8 cellular contexts compared by ENCODE assay signal in the genomic region with DNA sequence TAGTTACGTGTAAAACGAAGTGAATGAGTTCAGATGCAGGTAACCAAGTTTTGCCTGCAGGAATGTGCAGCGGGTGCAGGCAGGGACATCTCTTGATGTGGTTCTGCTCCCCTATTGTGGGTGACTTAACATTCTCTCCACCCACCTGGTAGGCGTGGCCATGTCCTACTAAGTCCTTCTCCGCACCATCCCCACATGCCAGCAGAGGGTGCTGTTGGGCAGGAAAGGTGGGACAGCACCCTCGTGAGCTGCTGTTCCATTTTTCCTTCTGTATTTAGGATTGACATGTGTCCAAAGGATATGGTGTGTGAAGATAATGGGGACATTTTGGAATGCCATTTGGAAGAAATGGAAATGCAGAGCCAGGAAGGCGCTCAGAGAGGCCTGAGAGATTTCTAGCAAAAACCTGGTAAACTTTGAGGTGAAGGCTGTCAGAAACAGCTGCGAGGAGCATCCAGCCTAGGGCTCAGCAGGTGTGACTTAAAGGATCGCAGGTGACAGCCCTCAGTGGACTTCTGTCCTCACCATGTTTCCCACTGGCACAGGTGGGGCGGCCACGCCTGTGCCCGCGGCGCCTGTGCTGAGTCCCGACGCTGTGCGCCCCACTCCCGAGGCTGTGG. TPM values are rescaled to one million over a fixed set of nuclear protein-coding genes. Genes with fewer than 3 reads are reported as not detected.
DNase-seq lines count a peak whose midpoint lies in the region; ATAC-seq, FAIRE-seq and TF ChIP-seq lines count a peak whose summit lies in the region.

No MANE protein-coding gene starts in this region.

- H3K36me3 ChIP-seq in right atrium auricular region = no peaks in the 10 kb centered on the region
- no peaks in the 10 kb centered on the region for H3K36me3 ChIP-seq in upper lobe of right lung

- H3K4me3 Mint-ChIP-seq in progenitor cell of endocrine pancreas (ENCODE audit: low read depth) = peak overlapping the region; percentile 83

- TF ChIP-seq POLR2A in GM12891 (IDR thresholded peaks at IDR 0.05; ENCODE audit: low read depth, low read length) = no peak

- peak; percentile 88 for DNase-seq in GM12891 (ENCODE audit: insufficient read length, low spot score)
- DNase-seq in NCI-H1436 (lab: John Stamatoyannopoulos, UW) = peak; percentile 96
- peak; percentile 85 to 97 (median 86) for DNase-seq in T-helper 1 cell
- peak; percentile 31 to 96 (median 86) for DNase-seq in anterior cingulate cortex (lab: John Stamatoyannopoulos, UW)
- peak; percentile 94 for DNase-seq in right atrium auricular region (ENCODE audit: low spot score)
- DNase-seq in progenitor cell of endocrine pancreas (ENCODE audit: low spot score, unreplicated experiment) = peak; percentile 96
- DNase-seq in upper lobe of right lung = peak; percentile 98

- no peaks in the 10 kb centered on the region for H3K36me3 Mint-ChIP-seq in progenitor cell of endocrine pancreas (ENCODE audit: insufficient read depth)

- H3K27me3 ChIP-seq in right atrium auricular region (no peaks in the 10 kb centered on the region), upper lobe of right lung (no peaks in the 10 kb centered on the region)

- H3K27me3 Mint-ChIP-seq in progenitor cell of endocrine pancreas = no peaks in the 10 kb centered on the region

- FAIRE-seq in GM12891 (lab: Jason Lieb, UNC) = peak; percentile 100

- ATAC-seq in HG02852 (IDR thresholded peaks at IDR 0.05; ENCODE audit: unreplicated experiment) = peak; percentile 99
- peak; percentile 98 for ATAC-seq in upper lobe of right lung

- intact Hi-C loops in upper lobe of right lung (cut with DNase I) = loop anchor here (10.0 kb wide), 1 partner anchor 82 kb away; no protein-coding TSS in a partner anchor

- peaks cover 1% of the 10 kb centered on the region for H3K9me3 Mint-ChIP-seq in progenitor cell of endocrine pancreas (ENCODE audit: low read depth)

- H3K27ac Mint-ChIP-seq in progenitor cell of endocrine pancreas = peak overlapping the region; percentile 87

- no peaks in the 10 kb centered on the region for H3K9me3 ChIP-seq in right atrium auricular region
- no peaks in the 10 kb centered on the region for H3K9me3 ChIP-seq in upper lobe of right lung

- TF ChIP-seq CTCF in right atrium auricular region (IDR thresholded peaks at IDR 0.05) (peak; percentile 74 to 93), progenitor cell of endocrine pancreas (IDR thresholded peaks at IDR 0.05; ENCODE audit: unreplicated experiment) (peak; percentile 97), upper lobe of right lung (IDR thresholded peaks at IDR 0.05) (peak; percentile 98)

- H3K4me1 ChIP-seq in right atrium auricular region = peaks cover 0 to 17% of the 10 kb centered on the region in 2 donors
- H3K4me1 ChIP-seq in upper lobe of right lung = peaks cover 12% of the 10 kb centered on the region

- H3K4me1 Mint-ChIP-seq in progenitor cell of endocrine pancreas (ENCODE audit: low read depth) = peaks cover 5% of the 10 kb centered on the region

- H3K4me3 ChIP-seq in right atrium auricular region (peak overlapping the region; percentile 38 to 57), upper lobe of right lung (peak overlapping the region; percentile 61)

- H3K27ac ChIP-seq in right atrium auricular region (peak overlapping the region; percentile 23 to 61), upper lobe of right lung (peak overlapping the region; percentile 63)

TF ChIP-seq in GM12891, 5 proteins besides CTCF, POLR2A, EP300 and RAD21:
- TF ChIP-seq TAF1 (IDR thresholded peaks at IDR 0.05; ENCODE audit: low read depth, low read length) (no peak), POLR2AphosphoS5 (IDR thresholded peaks at IDR 0.05; ENCODE audit: low read depth, low read length) (no peak), SPI1 (IDR thresholded peaks at IDR 0.05; ENCODE audit: low read depth, low read length) (no peak), PAX5 (IDR thresholded peaks at IDR 0.05; ENCODE audit: insufficient read depth, low read length, severe bottlenecking) (no peak), POU2F2 (IDR thresholded peaks at IDR 0.05; ENCODE audit: low read depth, low read length) (peak; percentile 55; the same call in 1 of the 2 replicates)

RNA-seq across cellular contexts. Expression of gene MCF2L, which starts 26.2 kb away (rescaled TPM):
- polyA plus RNA-seq in GM12891 (2012; ENCODE audit: low read depth, missing spikeins) = 1.2 TPM
- total RNA-seq in right atrium auricular region (10 to 100 TPM; 17.1 to 21.6 TPM), progenitor cell of endocrine pancreas (82.6 and 90.0 TPM in 2 replicates), upper lobe of right lung (69.7 TPM)

Comparison
In these comparisons a context has a peak if more than half of its experiments do, and no peak if none do; other contexts are left out.
1. Peak in every context shown above with its lines: DNase-seq, ATAC-seq, H3K4me3 ChIP-seq and H3K27ac ChIP-seq.